ENCODE assay signal across 22 cellular contexts in the genomic region with DNA sequence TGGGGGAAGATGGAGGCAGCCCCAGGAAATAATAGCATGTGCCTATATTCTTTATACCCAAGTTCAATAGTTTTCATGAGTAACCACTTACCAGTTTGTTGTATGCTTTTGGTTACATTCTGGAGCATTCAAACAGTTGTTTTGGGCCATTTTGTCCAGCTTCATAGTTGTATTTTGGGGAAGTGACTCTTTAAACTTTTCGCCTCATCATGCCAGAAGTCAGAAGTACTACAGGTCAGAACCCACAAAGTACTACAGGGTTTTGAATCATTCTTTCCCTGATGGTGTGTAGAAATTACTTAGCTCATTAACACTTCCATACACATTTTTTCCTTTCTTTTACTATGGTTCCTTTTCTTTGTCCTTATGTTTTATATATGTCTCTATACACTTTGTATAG.
"Had no signal": no experiment of that assay in that cellular context is flagged by ENCODE, and none has a peak within 500 bp of the region (broad histone marks: within the 10 kb centered on the region; RNA-seq: fewer than 3 reads in every experiment).

No MANE protein-coding gene starts in this region.

- H3K36me3 ChIP-seq: cardiac muscle cell had no signal

- H3K27ac ChIP-seq: cardiac muscle cell had no signal

- DNase-seq: activated B cell treated with CpG ODN at 0.5 μM for 24 hours; activated CD4-positive, alpha-beta memory T cell treated with anti-CD3 and anti-CD28 coated beads for 36 hours; activated CD4-positive, alpha-beta T cell treated with anti-CD3 and anti-CD28 coated beads, Interleukin-2, amount 10 ng/mL, durations not matched to agents 7 days and 5 days; activated CD8-positive, alpha-beta memory T cell treated with anti-CD3 and anti-CD28 coated beads for 24 hours; activated effector memory CD4-positive, alpha-beta T cell treated with anti-CD3 and anti-CD28 coated beads, Interleukin-2, amount 50 U/mL, for 16 hours; activated naive CD4-positive, alpha-beta T cell treated with Interleukin-2 at 50 U/mL for 16 hours; activated T-cell treated with anti-CD3 and anti-CD28 coated beads, Interleukin-2, amount 50 U/mL, for 4 hours; amygdala; KG1; NCI-H1092; NCI-H1417; NCI-H1930; NCI-H2171 treated with DMSO at 0.1 percent for 48 hours; NCI-H226; NCI-H526 treated with DMSO at 0.1 percent for 48 hours; NK-92 treated with Interleukin-12 subunit alpha and Interleukin-12 subunit beta, amount 100 ng/mL, for 24 hours; PC-3; SHP77; T-helper 17 cell; T-helper 9 cell had no signal

- H3K4me3 ChIP-seq: cardiac muscle cell had no signal

- H3K27me3 ChIP-seq: cardiac muscle cell had no signal

- ATAC-seq: activated naive CD4-positive, alpha-beta T cell treated with anti-CD3 and anti-CD28 coated beads, Interleukin-2, amount 50 U/mL, for 72 hours; activated T-cell treated with anti-CD3 and anti-CD28 coated beads, Interleukin-2, amount 50 U/mL, for 4 hours; PC-3; T-helper 17 cell had no signal
